9 cellular contexts compared by ENCODE assay signal in the genomic region with DNA sequence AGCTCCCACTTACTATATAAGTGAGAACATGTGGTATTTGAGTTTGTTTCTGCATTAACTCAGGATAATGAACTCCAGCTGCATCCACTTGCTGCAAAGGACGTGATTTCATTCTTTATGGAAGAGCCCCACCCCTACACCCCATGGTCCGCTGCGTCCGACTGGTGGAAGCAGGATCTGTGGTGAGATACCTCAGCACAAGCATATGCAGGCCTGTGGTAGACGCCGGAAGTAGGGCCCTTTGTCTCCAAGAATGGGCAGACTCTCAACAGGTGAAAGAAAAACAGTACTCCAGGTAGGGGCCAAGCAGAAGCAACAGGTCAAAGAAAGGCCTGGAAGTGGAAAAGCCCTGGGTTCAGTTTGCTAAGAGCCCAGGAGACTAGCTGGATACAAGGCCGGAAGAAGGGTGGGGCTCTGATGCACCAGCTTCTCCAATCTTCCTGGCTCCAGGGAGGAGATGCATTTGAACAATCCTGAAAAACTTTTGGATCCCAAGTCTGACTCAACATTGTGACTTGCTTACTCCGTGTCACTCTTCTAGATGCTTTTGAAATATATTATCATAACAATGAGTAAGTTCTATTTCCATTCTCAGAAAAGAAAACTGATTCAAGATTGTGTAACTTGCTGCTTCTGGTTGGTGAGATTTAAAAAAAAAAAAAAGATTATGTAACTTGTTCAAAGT. TPM values are rescaled to one million over a fixed set of nuclear protein-coding genes. Genes with fewer than 3 reads are reported as not detected.
DNase-seq lines count a peak whose midpoint lies in the region; ATAC-seq and TF ChIP-seq lines count a peak whose summit lies in the region.
"Had no signal": no experiment of that assay in that cellular context is flagged by ENCODE, and none has a peak within 500 bp of the region (broad histone marks: within the 10 kb centered on the region; RNA-seq: fewer than 3 reads in every experiment).

No MANE protein-coding gene starts in this region.

- 86% methylated on average over 8 of the region's 8 CpGs for WGBS in right lobe of liver (ENCODE audit: insufficient coverage, low coverage, low lambda C conversion rate, missing lambda C conversion rate)

- H3K4me3 Mint-ChIP-seq in HFFc6, result peak overlapping the region; percentile 88

- peak overlapping the region; percentile 96 for H3K27ac Mint-ChIP-seq in HFFc6

- DNase-seq in AG08395 (ENCODE audit: low spot score) (peak; percentile 67), HFFc6 (peak; percentile 92), amniotic stem cell (lab: John Stamatoyannopoulos, UW) (peak; percentile 67), right lobe of liver (peak in 2 of 3 donors; percentile 35 to 41), Ammon's horn (ENCODE audit: low spot score) (no peak), HK-2 (ENCODE audit: unreplicated experiment) (no peak)

- H3K27me3 ChIP-seq in right lobe of liver, result no peaks in the 10 kb centered on the region

- ATAC-seq in right lobe of liver (no peak), GM19455 (IDR thresholded peaks at IDR 0.05; ENCODE audit: unreplicated experiment) (no peak), HG03097 (IDR thresholded peaks at IDR 0.05; ENCODE audit: low FRiP score, unreplicated experiment) (no peak)
- ATAC-seq: GM12878 had no signal

- H3K36me3 Mint-ChIP-seq in HFFc6 (ENCODE audit: low read depth), result peaks cover 40% of the 10 kb centered on the region

- no peak overlapping the region for H3K27ac ChIP-seq in right lobe of liver

- H3K27me3 Mint-ChIP-seq in HFFc6 (ENCODE audit: insufficient read depth), result peaks cover 62% of the 10 kb centered on the region

- TF ChIP-seq CTCF in HFFc6 (IDR thresholded peaks at IDR 0.05) (no peak), right lobe of liver (IDR thresholded peaks at IDR 0.05) (no peak)

- peaks cover 0 to 8% (median 0%) of the 10 kb centered on the region in 4 donors for H3K4me1 ChIP-seq in right lobe of liver

- peaks cover 77% of the 10 kb centered on the region for H3K4me1 Mint-ChIP-seq in HFFc6 (ENCODE audit: low read depth)

- H3K9me3 Mint-ChIP-seq in HFFc6, result peaks cover 37% of the 10 kb centered on the region

- H3K36me3 ChIP-seq in right lobe of liver, result no peaks in the 10 kb centered on the region

- no peak for TF ChIP-seq POLR2A in right lobe of liver (IDR thresholded peaks at IDR 0.05)

- H3K9me3 ChIP-seq in right lobe of liver, result no peaks in the 10 kb centered on the region

- no peak overlapping the region for H3K4me3 ChIP-seq in right lobe of liver
- H3K4me3 ChIP-seq: GM12878 had no signal

- intact Hi-C loops in right lobe of liver (cut with DNase I), result no loop called here

RNA-seq across cellular contexts. Expression of gene NEAT1, which starts 30.4 kb away (rescaled TPM):
- 100 to 1,000 TPM; 185 to 250 (median 213) TPM for total RNA-seq in HFFc6 (2021; fragmentation: NEBNext Ultra II Directional; extraction: Animal tissue kit (Norgen Biotek cat#: 25700))
- total RNA-seq in right lobe of liver, result 1,000 to 10,000 TPM in 2 of 6 experiments, 100 to 1,000 TPM in 4; 202 to 1,225 (median 767) TPM

RNA-seq across cellular contexts. Expression of gene MALAT1, which starts 45.9 kb away (rescaled TPM):
- 1,000 to 10,000 TPM; 3,136 to 4,087 (median 3,570) TPM for total RNA-seq in HFFc6 (2021; fragmentation: NEBNext Ultra II Directional; extraction: Animal tissue kit (Norgen Biotek cat#: 25700))
- total RNA-seq in right lobe of liver, result 1,000 to 10,000 TPM; 2,716 to 5,163 (median 3,933) TPM

Comparison
In these comparisons a context has a peak if more than half of its experiments do, and no peak if none do; other contexts are left out.
1. DNase-seq: peak in AG08395 (single experiment), HFFc6 (single experiment), amniotic stem cell (single experiment) and right lobe of liver (2 of 3); none in Ammon's horn (single experiment) and HK-2 (single experiment).